In the genomic region with DNA sequence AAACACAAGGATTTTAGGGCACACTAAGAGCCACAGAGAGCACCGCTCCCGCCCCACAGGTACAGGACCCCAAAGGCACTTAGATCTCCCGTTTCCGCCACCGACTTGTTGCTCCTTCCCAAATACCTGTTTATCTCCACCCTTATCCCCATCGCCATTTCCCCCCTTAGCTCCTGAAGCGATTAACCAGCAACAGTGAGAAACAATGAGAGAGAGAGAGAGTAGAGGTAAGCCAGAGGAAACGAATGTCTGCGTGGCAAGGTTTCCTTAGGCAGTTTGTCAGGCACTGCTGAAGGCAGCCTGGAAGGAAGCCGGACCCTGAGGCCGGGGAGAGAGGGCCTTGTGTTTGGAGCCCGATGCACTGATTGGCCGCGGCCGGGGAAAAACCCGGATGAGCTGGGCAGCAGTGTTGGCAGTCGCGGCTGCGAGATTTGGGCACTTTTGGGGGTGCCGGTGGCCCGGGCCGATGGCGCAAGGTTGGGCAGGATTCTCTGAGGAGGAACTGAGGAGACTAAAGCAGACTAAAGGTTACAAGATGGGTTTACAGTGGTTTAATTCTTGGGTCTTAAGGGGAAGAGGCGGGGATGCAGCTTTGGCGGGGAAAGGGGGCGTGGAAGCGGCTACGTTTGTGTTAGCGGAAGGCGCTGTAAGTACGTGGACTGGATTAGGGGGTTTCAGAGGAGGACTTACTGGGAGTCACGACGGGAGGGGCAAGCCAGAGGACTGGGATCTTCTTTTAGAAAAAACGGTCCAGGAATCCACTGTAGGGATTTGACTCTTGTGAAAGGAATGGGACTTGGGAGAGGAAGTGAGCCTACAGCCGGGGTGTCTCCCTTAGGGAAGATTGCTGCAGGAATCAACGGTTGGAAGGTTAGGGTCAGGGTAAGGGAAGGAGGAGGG, we compare ENCODE assay signal across 1 cellular context.
TF ChIP-seq lines count a peak whose summit lies in the region.

A gene with protein sequence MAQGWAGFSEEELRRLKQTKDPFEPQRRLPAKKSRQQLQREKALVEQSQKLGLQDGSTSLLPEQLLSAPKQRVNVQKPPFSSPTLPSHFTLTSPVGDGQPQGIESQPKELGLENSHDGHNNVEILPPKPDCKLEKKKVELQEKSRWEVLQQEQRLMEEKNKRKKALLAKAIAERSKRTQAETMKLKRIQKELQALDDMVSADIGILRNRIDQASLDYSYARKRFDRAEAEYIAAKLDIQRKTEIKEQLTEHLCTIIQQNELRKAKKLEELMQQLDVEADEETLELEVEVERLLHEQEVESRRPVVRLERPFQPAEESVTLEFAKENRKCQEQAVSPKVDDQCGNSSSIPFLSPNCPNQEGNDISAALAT (plus strand): TSS at position 409 of the 900 bp plus-strand sequence. CDS start 58 bp downstream, at position 467.

TF ChIP-seq in HepG2, 621 proteins besides CTCF, POLR2A, EP300 and RAD21 (continued from another document and continues in another):
- TF ChIP-seq GLMP (CRISPR knock-in tag; IDR thresholded peaks at IDR 0.05; ENCODE audit: borderline replicate concordance) (no peak), JUNB (CRISPR knock-in tag; IDR thresholded peaks at IDR 0.05; ENCODE audit: borderline replicate concordance) (no peak), SMC3 (IDR thresholded peaks at IDR 0.05; ENCODE audit: low read length) (no peak), UBTF (CRISPR knock-in tag; IDR thresholded peaks at IDR 0.05) (peak; percentile 57; the same call in 1 of the 2 replicates), ZBTB43 (CRISPR knock-in tag; conservative IDR thresholded peaks at IDR 0.05) (0 out of 2 replicates have a peak, but pooled peaks have one; percentile 33), FOXO1 (CRISPR knock-in tag; IDR thresholded peaks at IDR 0.05) (peak; percentile 39; the same call in 1 of the 2 replicates), SIX4 (CRISPR knock-in tag; IDR thresholded peaks at IDR 0.05) (0 out of 2 replicates have a peak, but pooled peaks have one; percentile 16), ZFYVE20 (CRISPR knock-in tag; IDR thresholded peaks at IDR 0.05; ENCODE audit: borderline replicate concordance, low read depth) (no peak), SRY (CRISPR knock-in tag; IDR thresholded peaks at IDR 0.05) (peak; percentile 41; the same call in 1 of the 2 replicates), ZC3H13 (CRISPR knock-in tag; IDR thresholded peaks at IDR 0.05) (no peak), NFKB2 (CRISPR knock-in tag; IDR thresholded peaks at IDR 0.05; ENCODE audit: borderline replicate concordance) (peak; percentile 52; the same call in 1 of the 2 replicates), NONO (IDR thresholded peaks at IDR 0.05) (no peak), NONO (CRISPR knock-in tag; conservative IDR thresholded peaks at IDR 0.05) (peak; percentile 57), FOSL2 (CRISPR knock-in tag; IDR thresholded peaks at IDR 0.05) (no peak), ZBTB26 (CRISPR knock-in tag; IDR thresholded peaks at IDR 0.05; ENCODE audit: borderline replicate concordance) (no peak), MTF1 (CRISPR knock-in tag; IDR thresholded peaks at IDR 0.05) (no peak), ZNF484 (CRISPR knock-in tag; IDR thresholded peaks at IDR 0.05; ENCODE audit: borderline replicate concordance, low read depth) (no peak), ZNF468 (CRISPR knock-in tag; IDR thresholded peaks at IDR 0.05) (no peak), KLF6 (CRISPR knock-in tag; IDR thresholded peaks at IDR 0.05) (peak; percentile 29; the same call in 1 of the 2 replicates), JUN (CRISPR knock-in tag; IDR thresholded peaks at IDR 0.05) (0 out of 2 replicates have a peak, but pooled peaks have one; percentile 27), RXRB (CRISPR knock-in tag; IDR thresholded peaks at IDR 0.05; ENCODE audit: borderline replicate concordance) (peak; percentile 39), BORCS8-MEF2B (CRISPR knock-in tag; IDR thresholded peaks at IDR 0.05) (0 out of 2 replicates have a peak, but pooled peaks have one; percentile 63), HNRNPK (IDR thresholded peaks at IDR 0.05; ENCODE audit: low read depth, low read length, poor library complexity, severe bottlenecking) (no peak), ZNF407 (CRISPR knock-in tag; IDR thresholded peaks at IDR 0.05; ENCODE audit: not compliant biosample characterization) (no peak), ZNF230 (CRISPR knock-in tag; IDR thresholded peaks at IDR 0.05) (0 out of 2 replicates have a peak, but pooled peaks have one; percentile 21), CREB1 (IDR thresholded peaks at IDR 0.05) (no peak), CREB1 (CRISPR knock-in tag; IDR thresholded peaks at IDR 0.05) (peak; percentile 67), SAFB2 (CRISPR knock-in tag; IDR thresholded peaks at IDR 0.05; ENCODE audit: borderline replicate concordance, low read depth) (peak; percentile 39; the same call in 1 of the 2 replicates), XRCC5 (optimal IDR thresholded peaks at IDR 0.05; ENCODE audit: low read length) (peak; percentile 30), CEBPB (IDR thresholded peaks at IDR 0.05; ENCODE audit: borderline replicate concordance, low read depth, low read length) (no peak), SNAPC2 (CRISPR knock-in tag; IDR thresholded peaks at IDR 0.05) (peak; percentile 29; the same call in 1 of the 2 replicates), ZNF33B (CRISPR knock-in tag; IDR thresholded peaks at IDR 0.05) (0 out of 2 replicates have a peak, but pooled peaks have one; percentile 23), SPEN (CRISPR knock-in tag; IDR thresholded peaks at IDR 0.05; ENCODE audit: low read depth) (peak; percentile 90), ZNF780A (CRISPR knock-in tag; IDR thresholded peaks at IDR 0.05) (no peak), KMT2A (CRISPR knock-in tag; IDR thresholded peaks at IDR 0.05) (peak; percentile 67), FOXK1 (CRISPR knock-in tag; IDR thresholded peaks at IDR 0.05; ENCODE audit: borderline replicate concordance, low read depth) (peak; percentile 44), ZNF598 (CRISPR knock-in tag; IDR thresholded peaks at IDR 0.05; ENCODE audit: borderline replicate concordance) (no peak), ZNF382 (CRISPR knock-in tag; IDR thresholded peaks at IDR 0.05; ENCODE audit: borderline replicate concordance) (no peak), ZNF878 (CRISPR knock-in tag; IDR thresholded peaks at IDR 0.05) (peak; percentile 79; the same call in 1 of the 2 replicates), PHB2 (IDR thresholded peaks at IDR 0.05; ENCODE audit: partially characterized antibody) (no peak), BRCA1 (CRISPR knock-in tag; IDR thresholded peaks at IDR 0.05) (0 out of 2 replicates have a peak, but pooled peaks have one; percentile 40)
- TF ChIP-seq, protein P1, sequence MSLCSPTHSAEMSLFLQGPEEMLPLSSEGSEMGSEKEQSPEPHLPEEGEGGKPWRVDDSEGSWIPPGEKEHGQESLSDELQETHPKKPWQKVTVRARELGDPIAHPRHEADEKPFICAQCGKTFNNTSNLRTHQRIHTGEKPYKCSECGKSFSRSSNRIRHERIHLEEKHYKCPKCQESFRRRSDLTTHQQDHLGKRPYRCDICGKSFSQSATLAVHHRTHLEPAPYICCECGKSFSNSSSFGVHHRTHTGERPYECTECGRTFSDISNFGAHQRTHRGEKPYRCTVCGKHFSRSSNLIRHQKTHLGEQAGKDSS (CRISPR knock-in tag; IDR thresholded peaks at IDR 0.05; ENCODE audit: borderline replicate concordance, low read depth), result peak; percentile 73; the same call in 1 of the 2 replicates
